Comparison of ENCODE assay signal across 8 cellular contexts in genomic region chr13:27481766-27482165, GRCh38. TPM values are rescaled to one million over a fixed set of nuclear protein-coding genes. Genes with fewer than 3 reads are reported as not detected.
A peak's percentile ranks its signal among the peaks of the same experiment; 100 is the strongest.
DNase-seq lines count a peak whose midpoint lies in the region; ATAC-seq, FAIRE-seq and TF ChIP-seq lines count a peak whose summit lies in the region.

No MANE protein-coding gene starts in this region.

- TF ChIP-seq POLR2A in H54 (IDR thresholded peaks at IDR 0.05; ENCODE audit: low read depth, low read length), result no peak

- DNase-seq in BE2C, result peak; percentile 74
- DNase-seq in H54 (ENCODE audit: insufficient read length, low spot score), result peak; percentile 17
- DNase-seq in RPMI8226, result peak; percentile 37
- DNase-seq in cerebellum (ENCODE audit: low spot score), result peak; percentile 49
- DNase-seq in mesenteric fat pad (ENCODE audit: low spot score), result peak; percentile 88
- DNase-seq in effector CD4-positive, alpha-beta T cell, result no peak

- ATAC-seq in HG03354 (IDR thresholded peaks at IDR 0.05; ENCODE audit: poor library complexity, severe bottlenecking, unreplicated experiment) (no peak), HG02973 (IDR thresholded peaks at IDR 0.05; ENCODE audit: unreplicated experiment) (no peak)

- H3K36me3 ChIP-seq in BE2C, result no peaks in the 10 kb centered on the region

- peak; percentile 92 for TF ChIP-seq CTCF in BE2C (IDR thresholded peaks at IDR 0.05; ENCODE audit: low read depth, low read length)

- H3K4me3 ChIP-seq in BE2C (ENCODE audit: low read depth, low read length), result no peak overlapping the region

- no peaks in the 10 kb centered on the region for H3K27me3 ChIP-seq in BE2C

- no peaks in the 10 kb centered on the region for H3K9me3 ChIP-seq in BE2C

- FAIRE-seq in H54 (lab: Jason Lieb, UNC), result no peak

- no peaks in the 10 kb centered on the region for H3K4me1 ChIP-seq in BE2C

RNA-seq across cellular contexts. Expression of gene MTIF3, which starts 31.4 kb away (rescaled TPM):
- 71.1 TPM for polyA plus RNA-seq in BE2C (2012; ENCODE audit: insufficient read depth, insufficient read length, low read depth)
- total RNA-seq in cerebellum (29.9 TPM), mesenteric fat pad (55.1 TPM)

RNA-seq across cellular contexts. Expression of gene GTF3A, which starts 57.3 kb away (rescaled TPM):
- polyA plus RNA-seq in BE2C (2012; ENCODE audit: insufficient read depth, insufficient read length, low read depth), result 174 TPM
- 52.4 TPM for total RNA-seq in cerebellum
- 115 TPM for total RNA-seq in mesenteric fat pad
